31 cellular contexts compared by ENCODE assay signal in genomic region chr19:18955042-18955441, GRCh38. TPM values are rescaled to one million over a fixed set of nuclear protein-coding genes. Genes with fewer than 3 reads are reported as not detected.
"Had no signal": no experiment of that assay in that cellular context is flagged by ENCODE, and none has a peak within 500 bp of the region (broad histone marks: within the 10 kb centered on the region; RNA-seq: fewer than 3 reads in every experiment).

No MANE protein-coding gene starts in this region.

- H3K4me3 Mint-ChIP-seq: naive B cell; naive thymus-derived CD8-positive, alpha-beta T cell; natural killer cell treated with Interleukin-12 subunit alpha and Interleukin-12 subunit beta and Interleukin-15 and Interleukin-18, amount 100 ng/mL, for 72 hours; nephron progenitor cell; neural crest cell; stimulated activated effector memory CD8-positive, alpha-beta T cell treated with anti-CD3 and anti-CD28 coated beads, Interleukin-12 subunit alpha, Interleukin-12 subunit beta, amount 100 ng/mL, for 72 hours; stimulated activated naive B cell treated with anti-CD40 and anti-IgM and Interleukin-4, amounts not matched to agents 10 μg/mL and 1 μg/mL and 100 μg/mL, for 72 hours; stimulated activated naive CD8-positive, alpha-beta T cell treated with anti-CD3 and anti-CD28 coated beads, Interleukin-15, amount 100 ng/mL, for 72 hours; type B pancreatic cell had no signal

- H3K4me1 ChIP-seq: psoas muscle, right atrium auricular region, right lobe of liver, sigmoid colon, suprapubic skin, tibial artery, transverse colon, upper lobe of right lung, uterus had no signal

- H3K4me3 ChIP-seq: ovary, psoas muscle, right atrium auricular region, right lobe of liver, sigmoid colon, suprapubic skin, testis, tibial artery, transverse colon, upper lobe of right lung, uterus had no signal

- H3K36me3 ChIP-seq: ovary, right atrium auricular region, right lobe of liver, sigmoid colon, suprapubic skin, tibial artery, transverse colon, upper lobe of right lung, uterus had no signal

- H3K27ac ChIP-seq: ovary, parathyroid adenoma, psoas muscle, right atrium auricular region, right lobe of liver, sigmoid colon, suprapubic skin, testis, tibial artery, transverse colon, upper lobe of right lung, uterus had no signal

- H3K27me3 Mint-ChIP-seq: progenitor cell of endocrine pancreas; stimulated activated naive CD8-positive, alpha-beta T cell treated with anti-CD3 and anti-CD28 coated beads, Interleukin-15, amount 100 ng/mL, for 72 hours had no signal

- H3K27ac Mint-ChIP-seq: nephron progenitor cell; progenitor cell of endocrine pancreas; stimulated activated effector memory CD8-positive, alpha-beta T cell treated with anti-CD3 and anti-CD28 coated beads, Interleukin-12 subunit alpha, Interleukin-12 subunit beta, amount 100 ng/mL, for 72 hours; type B pancreatic cell had no signal

- H3K9me3 ChIP-seq: ovary, psoas muscle, right atrium auricular region, right lobe of liver, sigmoid colon, suprapubic skin, testis, tibial artery, transverse colon, upper lobe of right lung, uterus had no signal

- DNase-seq: naive B cell; naive thymus-derived CD8-positive, alpha-beta T cell; nephron progenitor cell; occipital lobe; ovary; posterior cingulate gyrus; psoas muscle; right lobe of liver; sigmoid colon; small intestine; stimulated activated CD4-positive, alpha-beta T cell treated with anti-CD3 and anti-CD28 coated beads, Interleukin-15, amount 100 ng/mL, for 24 hours; stimulated activated CD4-positive, alpha-beta T cell treated with anti-CD3 and anti-CD28 coated beads, Interleukin-2, amount 100 ng/mL, for 24 hours; stimulated activated CD4-positive, alpha-beta T cell treated with anti-CD3 and anti-CD28 coated beads, Interleukin-2, amount 100 ng/mL, for 48 hours; stimulated activated CD4-positive, alpha-beta T cell treated with anti-CD3 and anti-CD28 coated beads, Interleukin-4, amount 100 ng/mL, for 24 hours; stimulated activated naive B cell treated with anti-CD40 and anti-IgM and Interleukin-4, amounts not matched to agents 10 μg/mL and 1 μg/mL and 100 μg/mL, for 72 hours; stimulated activated naive CD4-positive, alpha-beta T cell treated with Interleukin-2 at 50 U/mL for 16 hours; stimulated activated naive CD8-positive, alpha-beta T cell treated with anti-CD3 and anti-CD28 coated beads, Interleukin-15, amount 100 ng/mL, for 72 hours; substantia nigra; testis; tibial artery; transverse colon; upper lobe of right lung; uterus had no signal

- H2AFZ ChIP-seq: parathyroid adenoma had no signal

- H3K36me3 Mint-ChIP-seq: naive thymus-derived CD8-positive, alpha-beta T cell; natural killer cell treated with Interleukin-12 subunit alpha and Interleukin-12 subunit beta and Interleukin-15 and Interleukin-18, amount 100 ng/mL, for 72 hours; stimulated activated effector memory CD8-positive, alpha-beta T cell treated with anti-CD3 and anti-CD28 coated beads, Interleukin-12 subunit alpha, Interleukin-12 subunit beta, amount 100 ng/mL, for 72 hours; stimulated activated naive B cell treated with anti-CD40 and anti-IgM and Interleukin-4, amounts not matched to agents 10 μg/mL and 1 μg/mL and 100 μg/mL, for 72 hours; type B pancreatic cell had no signal

- H3K9me3 Mint-ChIP-seq: nephron progenitor cell, type B pancreatic cell had no signal

- H3K9ac ChIP-seq: parathyroid adenoma had no signal

- H3K4me1 Mint-ChIP-seq: neural crest cell; stimulated activated effector memory CD8-positive, alpha-beta T cell treated with anti-CD3 and anti-CD28 coated beads, Interleukin-12 subunit alpha, Interleukin-12 subunit beta, amount 100 ng/mL, for 72 hours; stimulated activated naive B cell treated with anti-CD40 and anti-IgM and Interleukin-4, amounts not matched to agents 10 μg/mL and 1 μg/mL and 100 μg/mL, for 72 hours; stimulated activated naive CD8-positive, alpha-beta T cell treated with anti-CD3 and anti-CD28 coated beads, Interleukin-15, amount 100 ng/mL, for 72 hours had no signal

- H3K27me3 ChIP-seq: ovary, right atrium auricular region, right lobe of liver, sigmoid colon, suprapubic skin, testis, transverse colon, upper lobe of right lung, uterus had no signal

RNA-seq across cellular contexts. Expression of gene HOMER3, which starts 14.0 kb away (rescaled TPM):
- polyA plus RNA-seq: naive thymus-derived CD8-positive, alpha-beta T cell had no signal

RNA-seq across cellular contexts. Expression of gene CERS1, which starts 59.1 kb away (rescaled TPM):
- total RNA-seq: naive thymus-derived CD8-positive, alpha-beta T cell; natural killer cell treated with Interleukin-12 subunit alpha and Interleukin-12 subunit beta and Interleukin-15 and Interleukin-18, amount 100 ng/mL, for 72 hours; right lobe of liver; transverse colon; upper lobe of right lung had no signal
- polyA plus RNA-seq: naive thymus-derived CD8-positive, alpha-beta T cell had no signal
